9 cellular contexts compared by ENCODE assay signal in genomic region chr4:89753601-89754066, GRCh38.
DNase-seq lines count a peak whose midpoint lies in the region; ATAC-seq and TF ChIP-seq lines count a peak whose summit lies in the region.
"Had no signal": no experiment of that assay in that cellular context is flagged by ENCODE, and none has a peak within 500 bp of the region (broad histone marks: within the 10 kb centered on the region; RNA-seq: fewer than 3 reads in every experiment).

No MANE protein-coding gene starts in this region.

- peaks cover 44% of the 10 kb centered on the region for H3K4me1 Mint-ChIP-seq in brain

- no peak for TF ChIP-seq CTCF in right atrium auricular region (IDR thresholded peaks at IDR 0.05)
- no peak for TF ChIP-seq CTCF in brain (conservative IDR thresholded peaks at IDR 0.05)
- TF ChIP-seq CTCF in liver (IDR thresholded peaks at IDR 0.05; ENCODE audit: low read depth, low read length, missing input control) = no peak
- TF ChIP-seq CTCF in GM10248 (IDR thresholded peaks at IDR 0.05; ENCODE audit: control extremely low read depth, extremely low read depth, low read depth, missing control alignments) = no peak
- no peak for TF ChIP-seq CTCF in coronary artery (IDR thresholded peaks at IDR 0.05)

- H3K9me3 ChIP-seq in right atrium auricular region (no peaks in the 10 kb centered on the region), right cardiac atrium (ENCODE audit: control insufficient read depth, low read length) (no peaks in the 10 kb centered on the region), liver (ENCODE audit: control insufficient read depth in 4 of 4, low read length in 3 of 4) (no peaks in the 10 kb centered on the region)

- POLR2A ChIA-PET in GM10248 (lab: Yijun Ruan, JAX) = no interaction called here

- peak overlapping the region in 3 of 5 experiments; percentile 18 to 33 (median 23) for H3K4me3 Mint-ChIP-seq in brain

- no peak for ATAC-seq in right cardiac atrium
- ATAC-seq in activated CD4-positive, CD25-positive, alpha-beta regulatory T cell treated with anti-CD3 and anti-CD28 coated beads, Interleukin-2, amount 50 U/mL, for 24 hours = no peak

- peak overlapping the region; percentile 39 to 87 (median 60) for H3K27ac Mint-ChIP-seq in brain

- intact Hi-C loops in right cardiac atrium (cut with DNase I) = no loop called here

- no peaks in the 10 kb centered on the region for H3K27me3 ChIP-seq in right atrium auricular region
- H3K27me3 ChIP-seq in right cardiac atrium (ENCODE audit: control insufficient read depth, insufficient read depth) = no peaks in the 10 kb centered on the region
- H3K27me3 ChIP-seq in liver (ENCODE audit: control insufficient read depth in 4 of 4, insufficient read depth in 4 of 4, low read length in 3 of 4) = no peaks in the 10 kb centered on the region

- H3K27me3 Mint-ChIP-seq in brain = peaks cover 4% of the 10 kb centered on the region

- DNase-seq in right atrium auricular region (ENCODE audit: low spot score) (no peak), right cardiac atrium (no peak), GM10248 (ENCODE audit: extremely low spot score) (no peak), coronary artery (ENCODE audit: low spot score) (no peak)
- no peak for DNase-seq in stimulated activated CD4-positive, alpha-beta T cell treated with anti-CD3 and anti-CD28 coated beads, Interleukin-4, amount 100 ng/mL, for 1 hour
- DNase-seq: effector memory CD4-positive, alpha-beta T cell had no signal

- H3K4me3 ChIP-seq in right atrium auricular region = no peak overlapping the region
- no peak overlapping the region for H3K4me3 ChIP-seq in right cardiac atrium (ENCODE audit: low read length)
- H3K4me3 ChIP-seq in liver (ENCODE audit: low read depth in 1 of 3, low read length in 3 of 3) = no peak overlapping the region
- no peak overlapping the region for H3K4me3 ChIP-seq in coronary artery

- H3K4me1 ChIP-seq in right atrium auricular region = peaks cover 0 to 12% of the 10 kb centered on the region in 2 donors
- H3K4me1 ChIP-seq in right cardiac atrium (ENCODE audit: control insufficient read depth, insufficient read depth, low read length) = no peaks in the 10 kb centered on the region
- no peaks in the 10 kb centered on the region for H3K4me1 ChIP-seq in liver (ENCODE audit: control insufficient read depth in 4 of 4, insufficient read depth in 4 of 4, low read length in 3 of 4)

- no peak for TF ChIP-seq RAD21 in liver (IDR thresholded peaks at IDR 0.05)

- H3K36me3 ChIP-seq in right atrium auricular region (no peaks in the 10 kb centered on the region), liver (ENCODE audit: control insufficient read depth in 4 of 4, insufficient read depth in 3 of 4, low read depth in 1 of 4, low read length in 3 of 4) (no peaks in the 10 kb centered on the region)

- CTCF ChIA-PET in GM10248 (lab: Yijun Ruan, JAX) = no interaction called here

- 27% methylated on average over 5 of the region's 5 CpGs for WGBS in right cardiac atrium
- 35% methylated on average over 5 of the region's 5 CpGs for WGBS in liver

- no peaks in the 10 kb centered on the region for H3K9me3 Mint-ChIP-seq in brain

- no peak overlapping the region for H3K9ac ChIP-seq in liver (ENCODE audit: low read depth in 1 of 2, low read length in 2 of 2)

- H3K27ac ChIP-seq in right atrium auricular region (peak overlapping the region; percentile 7 to 40), right cardiac atrium (ENCODE audit: low read length) (no peak overlapping the region), liver (ENCODE audit: low read depth in 1 of 2, low read length in 2 of 2) (peak overlapping the region; percentile 2 to 25), coronary artery (no peak overlapping the region)

- no peaks in the 10 kb centered on the region for H3K36me3 Mint-ChIP-seq in brain

TF ChIP-seq in liver, 16 proteins besides CTCF, POLR2A, EP300 and RAD21:
- TF ChIP-seq HNF4A (conservative IDR thresholded peaks at IDR 0.05) (no peak), JUND (IDR thresholded peaks at IDR 0.05) (peak; percentile 36 to 39), GABPA (IDR thresholded peaks at IDR 0.05 in 1 of 2, conservative IDR thresholded peaks at IDR 0.05 in 1 of 2) (no peak), ZBTB33 (IDR thresholded peaks at IDR 0.05) (no peak), NR2F2 (IDR thresholded peaks at IDR 0.05) (no peak), ATF3 (IDR thresholded peaks at IDR 0.05) (no peak), HNF4G (IDR thresholded peaks at IDR 0.05) (no peak), YY1 (IDR thresholded peaks at IDR 0.05) (no peak)
TF ChIP-seq in liver: peak in this region for 1.

Comparison
In these comparisons a context has a peak if more than half of its experiments do, and no peak if none do; other contexts are left out.
1. H3K27ac ChIP-seq: peak in right atrium auricular region (2 of 2) and liver (2 of 2); none in right cardiac atrium (single experiment) and coronary artery (0 of 2).